11 cellular contexts compared by ENCODE assay signal in genomic region chr6:152160346-152160745, GRCh38.
A peak's percentile ranks its signal among the peaks of the same experiment; 100 is the strongest.
DNase-seq lines count a peak whose midpoint lies in the region; ATAC-seq and TF ChIP-seq lines count a peak whose summit lies in the region.
"Had no signal": no experiment of that assay in that cellular context is flagged by ENCODE, and none has a peak within 500 bp of the region (broad histone marks: within the 10 kb centered on the region; RNA-seq: fewer than 3 reads in every experiment).

No MANE protein-coding gene starts in this region.

- H3K4me3 ChIP-seq in adrenal gland, result no peak overlapping the region
- H3K4me3 ChIP-seq: ascending aorta had no signal

- intact Hi-C loops in adrenal gland (cut with DNase I), result loop anchor here in 1 of 2 donors (10.0 kb wide), 1 partner anchor 54 kb away; no protein-coding TSS in a partner anchor

- ATAC-seq in GM18520 (IDR thresholded peaks at IDR 0.05; ENCODE audit: unreplicated experiment) (peak; percentile 97), GM21390 (IDR thresholded peaks at IDR 0.05; ENCODE audit: unreplicated experiment) (peak; percentile 88), HG03175 (IDR thresholded peaks at IDR 0.05; ENCODE audit: unreplicated experiment) (peak; percentile 68), foreskin keratinocyte (peak; percentile 95)

- no peak overlapping the region for H3K27ac Mint-ChIP-seq in glutamatergic neuron (ENCODE audit: unreplicated experiment)
- H3K27ac Mint-ChIP-seq: nephron progenitor cell had no signal

- no peak overlapping the region for H3K4me3 Mint-ChIP-seq in glutamatergic neuron (ENCODE audit: unreplicated experiment)
- H3K4me3 Mint-ChIP-seq: nephron progenitor cell had no signal

- H3K9me3 Mint-ChIP-seq in glutamatergic neuron (ENCODE audit: unreplicated experiment), result no peaks in the 10 kb centered on the region
- H3K9me3 Mint-ChIP-seq: nephron progenitor cell had no signal

- no peaks in the 10 kb centered on the region for H3K27me3 Mint-ChIP-seq in glutamatergic neuron (ENCODE audit: unreplicated experiment)

- DNase-seq in foreskin keratinocyte, result peak in 1 of 2 donors; percentile 49
- DNase-seq in putamen (ENCODE audit: low spot score), result no peak
- no peak for DNase-seq in adrenal gland
- no peak for DNase-seq in glutamatergic neuron
- DNase-seq in cortex of kidney (lab: John Stamatoyannopoulos, UW), result no peak
- DNase-seq: NCI-H1092 treated with DMSO at 0.1 percent for 48 hours, nephron progenitor cell had no signal

- H3K4me1 ChIP-seq in foreskin keratinocyte (peaks cover 17% of the 10 kb centered on the region), adrenal gland (replicated peaks in 1 of 2) (no peaks in the 10 kb centered on the region)
- H3K4me1 ChIP-seq: ascending aorta had no signal

- TF ChIP-seq POLR2A in adrenal gland (IDR thresholded peaks at IDR 0.05), result no peak

- 93 to 99% (median 97%) methylated on average over 3 of the region's 3 CpGs for WGBS in adrenal gland, 4 donors

- H3K36me3 ChIP-seq in adrenal gland (replicated peaks in 1 of 2), result peaks cover 0 to 8% of the 10 kb centered on the region in 2 donors

- no peaks in the 10 kb centered on the region for H3K27me3 ChIP-seq in foreskin keratinocyte
- H3K27me3 ChIP-seq in adrenal gland, result no peaks in the 10 kb centered on the region
- H3K27me3 ChIP-seq: ascending aorta had no signal

- H3K9me3 ChIP-seq in adrenal gland (replicated peaks in 1 of 3), result no peaks in the 10 kb centered on the region
- H3K9me3 ChIP-seq: ascending aorta had no signal

- no peaks in the 10 kb centered on the region for H3K36me3 Mint-ChIP-seq in glutamatergic neuron (ENCODE audit: unreplicated experiment)

- H3K4me1 Mint-ChIP-seq in glutamatergic neuron (ENCODE audit: low read depth, unreplicated experiment), result no peaks in the 10 kb centered on the region
- H3K4me1 Mint-ChIP-seq: nephron progenitor cell had no signal

- TF ChIP-seq CTCF in foreskin keratinocyte (conservative IDR thresholded peaks at IDR 0.05) (no peak), adrenal gland (IDR thresholded peaks at IDR 0.05) (no peak), glutamatergic neuron (IDR thresholded peaks at IDR 0.05; ENCODE audit: partially characterized antibody, unreplicated experiment) (no peak)

- H3K27ac ChIP-seq in foreskin keratinocyte (peak overlapping the region; percentile 50), adrenal gland (no peak overlapping the region)
- H3K27ac ChIP-seq: ascending aorta had no signal
